ENCODE assay signal across 20 cellular contexts in genomic region chr1:18934205-18935000, GRCh38. TPM values are rescaled to one million over a fixed set of nuclear protein-coding genes. Genes with fewer than 3 reads are reported as not detected.
DNase-seq lines count a peak whose midpoint lies in the region; ATAC-seq lines count a peak whose summit lies in the region.
"Had no signal": no experiment of that assay in that cellular context is flagged by ENCODE, and none has a peak within 500 bp of the region (broad histone marks: within the 10 kb centered on the region; RNA-seq: fewer than 3 reads in every experiment).

No MANE protein-coding gene starts in this region.

- H3K4me1 Mint-ChIP-seq in activated naive CD4-positive, alpha-beta T cell treated with anti-CD3 and anti-CD28 coated beads, Interleukin-2, amount 50 U/mL, for 24 hours, result peaks cover 85% of the 10 kb centered on the region
- H3K4me1 Mint-ChIP-seq in naive thymus-derived CD8-positive, alpha-beta T cell, result peaks cover 46 to 92% (median 80%) of the 10 kb centered on the region in 4 donors

- peak overlapping the region; percentile 72 for H3K27ac Mint-ChIP-seq in activated naive CD4-positive, alpha-beta T cell treated with anti-CD3 and anti-CD28 coated beads, Interleukin-2, amount 50 U/mL, for 24 hours
- H3K27ac Mint-ChIP-seq in naive thymus-derived CD8-positive, alpha-beta T cell, result peak overlapping the region in 7 of 10 donors; percentile 48 to 91 (median 76)
- H3K27ac Mint-ChIP-seq: nephron progenitor cell had no signal

- no peaks in the 10 kb centered on the region for H3K36me3 Mint-ChIP-seq in activated naive CD4-positive, alpha-beta T cell treated with anti-CD3 and anti-CD28 coated beads, Interleukin-2, amount 50 U/mL, for 24 hours
- peaks cover 0 to 3% (median 0%) of the 10 kb centered on the region in 3 donors for H3K36me3 Mint-ChIP-seq in naive thymus-derived CD8-positive, alpha-beta T cell

- ATAC-seq in naive thymus-derived CD8-positive, alpha-beta T cell, result peak in 1 of 2 donors; percentile 68
- no peak for ATAC-seq in HG03378 (IDR thresholded peaks at IDR 0.05; ENCODE audit: unreplicated experiment)
- ATAC-seq: left lung had no signal

- DNase-seq in activated naive CD4-positive, alpha-beta T cell (lab: John Stamatoyannopoulos, UW), result no peak
- DNase-seq in NCI-H146 (lab: John Stamatoyannopoulos, UW) (peak; percentile 59), NCI-H526 treated with DMSO at 0.1 percent for 48 hours (lab: John Stamatoyannopoulos, UW) (peak; percentile 37), hippocampal formation (lab: John Stamatoyannopoulos, UW) (no peak)
- DNase-seq in naive thymus-derived CD8-positive, alpha-beta T cell, result peak in 2 of 10 donors; percentile 29 to 42
- DNase-seq: activated CD4-positive, CD25-positive, alpha-beta regulatory T cell treated with anti-CD3 and anti-CD28 coated beads, Interleukin-2, amount 50 U/mL, for 72 hours; activated effector memory CD4-positive, alpha-beta T cell treated with anti-CD3 and anti-CD28 coated beads, Interleukin-2, amount 50 U/mL, for 16 hours; amniotic stem cell; cortex of kidney; DND-41; head of caudate nucleus; left lung; NCI-H1048; nephron progenitor cell; NK-92 treated with Interleukin-12 subunit alpha and Interleukin-12 subunit beta, amount 100 ng/mL, for 24 hours; posterior cingulate gyrus; SK-N-SH had no signal

- H3K27me3 Mint-ChIP-seq in activated naive CD4-positive, alpha-beta T cell treated with anti-CD3 and anti-CD28 coated beads, Interleukin-2, amount 50 U/mL, for 24 hours, result no peaks in the 10 kb centered on the region
- no peaks in the 10 kb centered on the region for H3K27me3 Mint-ChIP-seq in naive thymus-derived CD8-positive, alpha-beta T cell

- no peaks in the 10 kb centered on the region for H3K9me3 Mint-ChIP-seq in activated naive CD4-positive, alpha-beta T cell treated with anti-CD3 and anti-CD28 coated beads, Interleukin-2, amount 50 U/mL, for 24 hours
- no peaks in the 10 kb centered on the region for H3K9me3 Mint-ChIP-seq in naive thymus-derived CD8-positive, alpha-beta T cell
- H3K9me3 Mint-ChIP-seq: CD14-positive monocyte, nephron progenitor cell had no signal

- peak overlapping the region; percentile 33 for H3K4me3 Mint-ChIP-seq in activated naive CD4-positive, alpha-beta T cell treated with anti-CD3 and anti-CD28 coated beads, Interleukin-2, amount 50 U/mL, for 24 hours
- H3K4me3 Mint-ChIP-seq in naive thymus-derived CD8-positive, alpha-beta T cell, result peak overlapping the region in 5 of 10 donors; percentile 9 to 76 (median 58)
- H3K4me3 Mint-ChIP-seq: CD14-positive monocyte, nephron progenitor cell had no signal

- POLR2A ChIA-PET in naive thymus-derived CD8-positive, alpha-beta T cell (lab: Charles Lee), result interaction anchor here (0.6 to 25.7 kb wide), 5 partner anchors 7 to 704 kb away, joined by 3 to 430 read pairs (median 7); partner anchors contain the start of gene IFFO2

RNA-seq across cellular contexts. Expression of gene IFFO2, which starts 22.1 kb away (rescaled TPM):
- 10 to 100 TPM; 29.0 to 30.7 TPM for total RNA-seq in naive thymus-derived CD8-positive, alpha-beta T cell
- polyA plus RNA-seq in naive thymus-derived CD8-positive, alpha-beta T cell, result 1 to 10 TPM; 1.6 to 4.4 (median 4.4) TPM

RNA-seq across cellular contexts. Expression of gene ALDH4A1, which starts 32.0 kb away (rescaled TPM):
- 1 to 10 TPM; 1.6 to 2.5 TPM for total RNA-seq in naive thymus-derived CD8-positive, alpha-beta T cell
- polyA plus RNA-seq in naive thymus-derived CD8-positive, alpha-beta T cell, result 1 to 10 TPM in 1 of 3 donors, under 1 TPM in 2; 0.31 to 2.0 (median 0.39) TPM

Comparison
In these comparisons a context has a peak if more than half of its experiments do, and no peak if none do; other contexts are left out.
1. DNase-seq: peak in NCI-H146 (single experiment) and NCI-H526 treated with DMSO at 0.1 percent for 48 hours (single experiment); none in activated naive CD4-positive, alpha-beta T cell (0 of 4) and hippocampal formation (0 of 2).